ENCODE assay signal across 8 cellular contexts in the genomic region with DNA sequence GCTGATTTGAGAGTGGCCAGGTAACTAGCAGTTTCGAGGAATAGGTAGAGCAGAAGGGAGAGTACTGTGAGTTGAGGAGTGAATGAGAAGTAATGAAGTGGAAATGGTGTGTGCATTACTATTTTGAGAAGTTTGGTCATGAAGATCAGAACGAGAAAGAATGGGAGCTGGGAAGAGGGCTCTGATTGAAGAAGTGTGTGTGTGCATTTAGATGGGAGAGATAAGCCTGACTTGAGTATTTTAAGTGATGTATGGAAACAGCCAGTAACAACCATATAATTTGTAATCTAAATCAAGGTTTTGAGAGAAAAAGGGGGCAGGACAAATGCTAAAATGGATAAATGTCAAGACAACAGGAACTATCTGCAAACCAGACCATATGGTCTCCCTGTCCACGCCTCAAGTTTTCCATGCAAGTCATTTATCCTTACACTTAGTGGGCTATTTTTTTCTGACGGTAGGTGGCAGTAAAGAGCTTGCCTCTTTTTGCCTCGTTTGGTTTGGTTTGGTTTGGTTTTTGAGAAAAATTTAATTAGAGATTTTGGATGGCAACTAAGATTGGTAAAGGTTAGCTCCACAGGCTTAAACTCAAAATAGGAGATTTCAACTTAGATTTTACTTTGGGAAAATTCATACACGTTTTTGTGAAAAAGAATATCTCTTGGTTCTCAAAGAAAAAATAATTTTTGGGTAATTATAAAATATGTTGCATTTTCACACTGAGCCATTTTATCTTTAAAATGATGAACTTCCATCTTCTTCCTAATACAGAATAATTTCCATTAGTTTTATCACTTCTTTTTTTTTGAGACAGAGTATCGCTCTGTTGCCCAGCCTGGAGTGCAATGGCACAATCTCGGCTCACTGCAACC. TPM values are rescaled to one million over a fixed set of nuclear protein-coding genes. Genes with fewer than 3 reads are reported as not detected.
DNase-seq lines count a peak whose midpoint lies in the region; ATAC-seq and TF ChIP-seq lines count a peak whose summit lies in the region.

No MANE protein-coding gene starts in this region.

- no peaks in the 10 kb centered on the region for H4K20me1 ChIP-seq in DOHH2 (ENCODE audit: control insufficient read depth, insufficient read depth, low read depth, low read length)

- TF ChIP-seq CTCF in 22Rv1 (IDR thresholded peaks at IDR 0.05): peak; percentile 100
- TF ChIP-seq CTCF in DOHH2 (IDR thresholded peaks at IDR 0.05; ENCODE audit: low read depth, low read length, poor library complexity, severe bottlenecking): peak; percentile 82
- peak; percentile 75 for TF ChIP-seq CTCF in NB4 (IDR thresholded peaks at IDR 0.05; ENCODE audit: low read depth, low read length)

- no peak overlapping the region for H3K4me3 ChIP-seq in DOHH2 (ENCODE audit: low read length)
- H3K4me3 ChIP-seq in NB4 (ENCODE audit: low read depth, low read length): no peak overlapping the region
- H3K4me3 ChIP-seq in SK-N-MC: no peak overlapping the region

- H3K27ac ChIP-seq in 22Rv1 (no peak overlapping the region), DOHH2 (ENCODE audit: low read depth, low read length) (no peak overlapping the region), SK-N-MC (no peak overlapping the region)

- no peaks in the 10 kb centered on the region for H3K79me2 ChIP-seq in DOHH2 (ENCODE audit: control insufficient read depth, low read length)

- peaks cover 11% of the 10 kb centered on the region; the same call in 1 of the 2 replicates for H3K27me3 ChIP-seq in DOHH2 (ENCODE audit: control insufficient read depth, low read length)

- no peak overlapping the region for H3K4me2 ChIP-seq in DOHH2 (ENCODE audit: low read length)

- DNase-seq in NB4 (ENCODE audit: low read depth): peak; percentile 78
- peak; percentile 35 for DNase-seq in SK-N-MC (ENCODE audit: low read depth, low spot score)
- peak; percentile 53 to 64 (median 59) for DNase-seq in effector memory CD8-positive, alpha-beta T cell
- DNase-seq in mucosa of gallbladder (ENCODE audit: low spot score): peak; percentile 40

- H3F3A ChIP-seq in DOHH2 (ENCODE audit: control insufficient read depth, insufficient read depth): no peaks in the 10 kb centered on the region

- H3K27me3 Mint-ChIP-seq in effector memory CD8-positive, alpha-beta T cell: peaks cover 5 to 27% of the 10 kb centered on the region in 2 donors

- peaks cover 0 to 4% of the 10 kb centered on the region in 2 donors for H3K4me1 Mint-ChIP-seq in effector memory CD8-positive, alpha-beta T cell (ENCODE audit: low read depth in 2 of 2)

- no peaks in the 10 kb centered on the region for H3K9me3 Mint-ChIP-seq in effector memory CD8-positive, alpha-beta T cell

- no peaks in the 10 kb centered on the region for H3K9me2 ChIP-seq in DOHH2 (replicated peaks; ENCODE audit: control insufficient read depth, low read length)

- no peak overlapping the region for H3K4me3 Mint-ChIP-seq in effector memory CD8-positive, alpha-beta T cell

- peak; percentile 56 for ATAC-seq in effector memory CD8-positive, alpha-beta T cell (replicated peaks)
- ATAC-seq in HG02610 (IDR thresholded peaks at IDR 0.05; ENCODE audit: unreplicated experiment) (no peak), GM21367 (IDR thresholded peaks at IDR 0.05; ENCODE audit: unreplicated experiment) (no peak)

- TF ChIP-seq POLR2A in NB4 (IDR thresholded peaks at IDR 0.05; ENCODE audit: extremely low read depth, insufficient read length): no peak

- H3K36me3 ChIP-seq in DOHH2 (ENCODE audit: control insufficient read depth, low read length): no peaks in the 10 kb centered on the region
- no peaks in the 10 kb centered on the region for H3K36me3 ChIP-seq in SK-N-MC (ENCODE audit: insufficient read depth, low read length)

- H3K36me3 Mint-ChIP-seq in effector memory CD8-positive, alpha-beta T cell (ENCODE audit: insufficient read depth): no peaks in the 10 kb centered on the region

- H3K9me3 ChIP-seq in DOHH2 (ENCODE audit: control insufficient read depth, insufficient read depth, low read length) (no peaks in the 10 kb centered on the region), SK-N-MC (ENCODE audit: low read depth, low read length) (no peaks in the 10 kb centered on the region)

- H3K27ac Mint-ChIP-seq in effector memory CD8-positive, alpha-beta T cell: no peak overlapping the region

- H3K4me1 ChIP-seq in DOHH2 (ENCODE audit: control insufficient read depth, low read length): no peaks in the 10 kb centered on the region

- H3K9ac ChIP-seq in SK-N-MC (ENCODE audit: insufficient read length): no peak overlapping the region

RNA-seq across cellular contexts. Expression of a gene that starts 9.5 kb away (rescaled TPM):
- total RNA-seq in mucosa of gallbladder: 30.3 TPM
